Comparison of ENCODE assay signal across 17 cellular contexts in the genomic region with DNA sequence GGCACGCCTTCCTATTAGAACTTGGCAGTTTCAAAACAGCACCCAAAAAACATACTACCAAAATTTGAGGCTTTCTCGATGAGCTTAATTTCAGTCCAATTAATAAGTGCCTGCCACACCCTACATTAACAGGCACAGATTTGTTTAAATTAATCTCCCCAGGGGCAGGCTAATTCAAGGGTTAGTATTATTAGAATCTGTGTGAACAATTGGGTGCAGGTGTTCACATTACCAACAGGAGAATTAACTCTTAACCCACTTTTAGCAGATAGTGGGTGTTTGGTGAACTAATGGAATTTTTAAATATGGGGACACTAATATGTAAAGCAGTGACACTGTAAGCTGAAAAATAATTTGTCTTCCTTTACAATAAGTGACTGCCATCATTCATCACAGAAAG. TPM values are rescaled to one million over a fixed set of nuclear protein-coding genes. Genes with fewer than 3 reads are reported as not detected.
DNase-seq lines count a peak whose midpoint lies in the region; ATAC-seq, FAIRE-seq and TF ChIP-seq lines count a peak whose summit lies in the region.
"Had no signal": no experiment of that assay in that cellular context is flagged by ENCODE, and none has a peak within 500 bp of the region (broad histone marks: within the 10 kb centered on the region; RNA-seq: fewer than 3 reads in every experiment).

No MANE protein-coding gene starts in this region.

- H3K4me3 ChIP-seq in PC-9, result no peak overlapping the region
- no peak overlapping the region for H3K4me3 ChIP-seq in neural cell (ENCODE audit: low read length)
- H3K4me3 ChIP-seq: coronary artery, HAP-1, smooth muscle cell, upper lobe of left lung had no signal

- peaks cover 73% of the 10 kb centered on the region for H4K20me1 ChIP-seq in PC-9 (ENCODE audit: insufficient read depth)
- H4K20me1 ChIP-seq in neural cell (ENCODE audit: insufficient read depth), result no peaks in the 10 kb centered on the region

- H3K4me1 Mint-ChIP-seq in activated CD4-positive, alpha-beta T cell treated with anti-CD3 and anti-CD28 coated beads for 36 hours, result peaks cover 65% of the 10 kb centered on the region

- no peak for TF ChIP-seq RAD21 in neural cell (conservative IDR thresholded peaks at IDR 0.05)

- peak overlapping the region; percentile 14; the same call in 1 of the 2 replicates for H3K4me2 ChIP-seq in PC-9
- H3K4me2 ChIP-seq in neural cell (ENCODE audit: low read length), result peak overlapping the region; percentile 21
- H3K4me2 ChIP-seq: smooth muscle cell had no signal

- no peak overlapping the region for H3K27ac ChIP-seq in PC-9
- no peak overlapping the region for H3K27ac ChIP-seq in neural cell (ENCODE audit: low read length)
- H3K27ac ChIP-seq: coronary artery, upper lobe of left lung had no signal

- H3K9me2 ChIP-seq in PC-9 (ENCODE audit: insufficient read depth), result no peaks in the 10 kb centered on the region
- no peaks in the 10 kb centered on the region for H3K9me2 ChIP-seq in neural cell (ENCODE audit: insufficient read depth, low read length)

- H3F3A ChIP-seq in PC-9 (ENCODE audit: insufficient read depth, low read depth), result peaks cover 8% of the 10 kb centered on the region; the same call in 1 of the 2 replicates
- no peaks in the 10 kb centered on the region for H3F3A ChIP-seq in neural cell (ENCODE audit: insufficient read depth, low read length, poor library complexity, severe bottlenecking)

- H3K9me3 ChIP-seq in PC-9 (ENCODE audit: insufficient read depth, low read depth), result no peaks in the 10 kb centered on the region
- H3K9me3 ChIP-seq in neural cell (ENCODE audit: low read length), result no peaks in the 10 kb centered on the region
- H3K9me3 ChIP-seq: HAP-1, upper lobe of left lung had no signal

- intact Hi-C loops in activated CD4-positive, alpha-beta T cell treated with anti-CD3 and anti-CD28 coated beads for 36 hours (cut with DNase I, micrococcal nuclease), result no loop called here
- intact Hi-C loops in PC-9 (cut with micrococcal nuclease; ENCODE audit: unreplicated experiment), result no loop called here

- TF ChIP-seq CTCF in PC-9 (conservative IDR thresholded peaks at IDR 0.05), result no peak
- no peak for TF ChIP-seq CTCF in neural cell (IDR thresholded peaks at IDR 0.05; ENCODE audit: poor library complexity, severe bottlenecking)

- no TSS peak for BruUV-seq in PC-9 (replicated peaks; lab: Mats Ljungman, UMichigan)

- ATAC-seq in activated CD4-positive, alpha-beta T cell treated with anti-CD3 and anti-CD28 coated beads for 36 hours, result no peak
- ATAC-seq in GM21390 (IDR thresholded peaks at IDR 0.05; ENCODE audit: unreplicated experiment), result no peak

- no peak for DNase-seq in activated CD4-positive, alpha-beta T cell treated with anti-CD3 and anti-CD28 coated beads for 36 hours
- no peak for DNase-seq in activated CD4-positive, alpha-beta T cell treated with anti-CD3 and anti-CD28 coated beads, Interleukin-2, amount 50 U/mL, for 4 hours
- DNase-seq in GM12892 (ENCODE audit: insufficient read length) (no peak), PC-9 (no peak), putamen (ENCODE audit: low spot score) (no peak), DMS79 (lab: John Stamatoyannopoulos, UW) (no peak)
- DNase-seq: activated effector memory CD4-positive, alpha-beta T cell treated with anti-CD3 and anti-CD28 coated beads, Interleukin-2, amount 50 U/mL, for 16 hours; NCI-H1930; NCI-H510A treated with DMSO at 0.1 percent for 48 hours; posterior cingulate gyrus; upper lobe of left lung had no signal

- peak overlapping the region; percentile 63 for H3K27ac Mint-ChIP-seq in activated CD4-positive, alpha-beta T cell treated with anti-CD3 and anti-CD28 coated beads for 36 hours

- no peaks in the 10 kb centered on the region for H3K27me3 Mint-ChIP-seq in activated CD4-positive, alpha-beta T cell treated with anti-CD3 and anti-CD28 coated beads for 36 hours

- H3K4me1 ChIP-seq in PC-9 (replicated peaks; ENCODE audit: insufficient read depth), result peaks cover 32% of the 10 kb centered on the region

- H3K9ac ChIP-seq in neural cell (ENCODE audit: low read length), result no peak overlapping the region

- no peak overlapping the region for H3K4me3 Mint-ChIP-seq in activated CD4-positive, alpha-beta T cell treated with anti-CD3 and anti-CD28 coated beads for 36 hours

- H2AFZ ChIP-seq in PC-9 (no peak overlapping the region), neural cell (ENCODE audit: low read depth, low read length) (no peak overlapping the region)

- no peak for TF ChIP-seq POLR2A in GM12892 (IDR thresholded peaks at IDR 0.05; ENCODE audit: low read depth, low read length)

- CTCF ChIA-PET in activated CD4-positive, alpha-beta T cell treated with anti-CD3 and anti-CD28 coated beads for 36 hours (lab: Charles Lee), result interaction anchor here (0.7 to 1.0 kb wide), 2 partner anchors 51 to 65 kb away, joined by 3 read pairs; no protein-coding TSS in a partner anchor
- CTCF ChIA-PET in PC-9 (lab: Charles Lee), result no interaction called here

- peak; percentile 81 for FAIRE-seq in GM12892 (lab: Jason Lieb, UNC)
- FAIRE-seq: endothelial cell of umbilical vein had no signal

- H3K36me3 ChIP-seq in PC-9 (ENCODE audit: low read depth), result 0 out of 2 replicates have a peak, but pooled peaks cover 9% of the 10 kb centered on the region
- no peaks in the 10 kb centered on the region for H3K36me3 ChIP-seq in neural cell (ENCODE audit: insufficient read depth, low read length)

- peaks cover 85% of the 10 kb centered on the region for H3K79me2 ChIP-seq in PC-9 (ENCODE audit: low read depth)
- peaks cover 68% of the 10 kb centered on the region for H3K79me2 ChIP-seq in neural cell (replicated peaks; ENCODE audit: insufficient read depth, low read length)

- no peaks in the 10 kb centered on the region for H3K27me3 ChIP-seq in PC-9 (ENCODE audit: insufficient read depth, low read depth)
- H3K27me3 ChIP-seq in neural cell (ENCODE audit: insufficient read depth, low read depth, low read length), result no peaks in the 10 kb centered on the region
- H3K27me3 ChIP-seq: upper lobe of left lung had no signal

- POLR2A ChIA-PET in activated CD4-positive, alpha-beta T cell treated with anti-CD3 and anti-CD28 coated beads for 36 hours (lab: Charles Lee), result no interaction called here
- POLR2A ChIA-PET in PC-9 (lab: Charles Lee; ENCODE audit: unreplicated experiment), result no interaction called here

- peaks cover 20% of the 10 kb centered on the region for H3K36me3 Mint-ChIP-seq in activated CD4-positive, alpha-beta T cell treated with anti-CD3 and anti-CD28 coated beads for 36 hours (ENCODE audit: low read depth)

- TF ChIP-seq EP300 in neural cell (conservative IDR thresholded peaks at IDR 0.05; ENCODE audit: poor library complexity, severe bottlenecking), result no peak

- no peaks in the 10 kb centered on the region for H3K9me3 Mint-ChIP-seq in activated CD4-positive, alpha-beta T cell treated with anti-CD3 and anti-CD28 coated beads for 36 hours (ENCODE audit: low read depth)

TF ChIP-seq in neural cell, 6 proteins besides CTCF, POLR2A, EP300 and RAD21:
- TF ChIP-seq REST (IDR thresholded peaks at IDR 0.05; ENCODE audit: borderline replicate concordance) (no peak), TAF1 (IDR thresholded peaks at IDR 0.05; ENCODE audit: low read depth) (no peak), MXI1 (conservative IDR thresholded peaks at IDR 0.05; ENCODE audit: poor library complexity, severe bottlenecking) (no peak), SMC3 (conservative IDR thresholded peaks at IDR 0.05; ENCODE audit: poor library complexity) (no peak), POLR2AphosphoS5 (IDR thresholded peaks at IDR 0.05) (no peak), EZH2 (IDR thresholded peaks at IDR 0.05; ENCODE audit: borderline replicate concordance, insufficient read depth, low read length, poor library complexity, severe bottlenecking) (no peak)

RNA-seq across cellular contexts. Expression of gene MBD2, which starts 4.1 kb away (rescaled TPM):
- 100 to 1,000 TPM; 134 to 143 TPM for total RNA-seq in activated CD4-positive, alpha-beta T cell treated with anti-CD3 and anti-CD28 coated beads for 36 hours
- 103 TPM for polyA plus RNA-seq in GM12892 (2012; ENCODE audit: missing spikeins)
- total RNA-seq in PC-9 (2021), result 72.0 and 80.9 TPM in 2 replicates
- 16.4 and 20.5 TPM in 2 replicates for polyA plus RNA-seq in neural cell
- 26.5 and 27.3 TPM in 2 replicates for polyA minus RNA-seq in neural cell

RNA-seq across cellular contexts. Expression of gene POLI, which starts 48.9 kb away (rescaled TPM):
- total RNA-seq in activated CD4-positive, alpha-beta T cell treated with anti-CD3 and anti-CD28 coated beads for 36 hours, result 10 to 100 TPM; 18.7 to 23.9 TPM
- polyA plus RNA-seq in GM12892 (2012; ENCODE audit: missing spikeins), result 15.7 TPM
- 11.9 and 17.6 TPM in 2 replicates for total RNA-seq in PC-9 (2021)
- 43.4 and 46.7 TPM in 2 replicates for polyA plus RNA-seq in neural cell
- polyA minus RNA-seq in neural cell, result 59.6 and 79.2 TPM in 2 replicates
